ENCODE assay signal across 7 cellular contexts in the genomic region with DNA sequence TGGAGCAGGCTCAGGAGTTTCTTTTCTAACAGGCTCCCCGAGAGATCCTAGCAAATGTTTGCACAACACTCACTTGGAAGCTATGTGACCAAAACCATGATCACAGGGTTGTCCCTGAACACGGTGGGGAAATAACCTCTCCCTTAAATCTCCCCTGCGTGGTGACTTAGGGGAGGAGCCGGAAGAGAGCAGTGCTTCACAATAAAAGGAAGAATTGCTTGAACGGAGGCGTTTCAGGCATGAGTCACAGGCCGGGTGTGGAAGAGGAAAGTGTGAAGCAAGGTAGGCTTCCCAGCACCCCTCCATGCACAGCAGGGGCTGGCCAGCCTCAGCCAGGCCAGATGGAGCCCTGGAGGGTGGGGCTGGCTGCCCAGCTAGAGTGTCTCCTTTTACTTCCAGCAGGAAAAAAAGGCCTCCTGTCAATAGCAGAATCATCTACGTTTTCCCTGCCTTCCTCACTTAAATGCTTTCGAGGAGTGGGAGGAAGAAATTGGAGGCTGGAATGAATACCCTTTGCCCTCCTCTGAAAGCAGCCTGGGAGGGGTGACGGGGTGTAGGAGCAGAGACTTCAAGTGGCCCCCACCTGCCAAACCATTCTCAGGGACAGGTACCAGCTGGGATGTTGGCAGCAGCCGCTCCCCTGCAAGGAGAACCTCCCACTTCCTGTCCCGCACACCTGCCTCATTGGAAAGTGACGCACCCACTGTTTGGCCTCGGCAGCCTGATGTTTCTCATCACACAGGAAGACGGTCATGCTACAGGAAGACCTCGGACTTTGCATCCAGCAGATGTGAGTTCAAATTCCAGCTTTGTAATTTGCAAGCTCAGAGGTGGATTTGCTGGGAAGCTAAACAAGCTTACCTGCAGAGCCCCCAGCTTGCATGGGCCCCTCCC.
DNase-seq lines count a peak whose midpoint lies in the region; ATAC-seq lines count a peak whose summit lies in the region.

No MANE protein-coding gene starts in this region.

- DNase-seq in NCI-H446 treated with DMSO at 0.1 percent for 48 hours (lab: John Stamatoyannopoulos, UW), result peak; percentile 20
- peak; percentile 87 to 90 for DNase-seq in activated CD4-positive, alpha-beta T cell treated with anti-CD3 and anti-CD28 coated beads, Interleukin-2, amount 50 U/mL, for 48 hours
- DNase-seq in stimulated activated CD8-positive, alpha-beta memory T cell treated with anti-CD3 and anti-CD28 coated beads, Interleukin-7, amount 100 ng/mL, for 48 hours (ENCODE audit: extremely low read depth in 1 of 2, low read depth in 1 of 2), result peak; percentile 63 to 91

- H3K27ac ChIP-seq in duodenal mucosa (ENCODE audit: low read depth, low read length), result peak overlapping the region; percentile 83
- peak overlapping the region; percentile 68 for H3K27ac ChIP-seq in muscle layer of duodenum (ENCODE audit: low read length)

- ATAC-seq in GM18909 (IDR thresholded peaks at IDR 0.05; ENCODE audit: poor library complexity, unreplicated experiment) (peak; percentile 70), HG03159 (IDR thresholded peaks at IDR 0.05; ENCODE audit: unreplicated experiment) (peak; percentile 66)

- H3K4me3 ChIP-seq in duodenal mucosa (ENCODE audit: low read depth in 1 of 2, low read length in 2 of 2) (peak overlapping the region; percentile 59 to 60), muscle layer of duodenum (ENCODE audit: low read depth in 1 of 2, low read length in 2 of 2) (no peak overlapping the region)

- H3K4me1 ChIP-seq in duodenal mucosa (ENCODE audit: control insufficient read depth in 1 of 2, insufficient read depth in 2 of 2, low read length in 2 of 2) (peaks cover 13 to 23% of the 10 kb centered on the region in 2 donors), muscle layer of duodenum (ENCODE audit: control insufficient read depth in 1 of 2, insufficient read depth in 2 of 2, low read length in 2 of 2) (no peaks in the 10 kb centered on the region)

- H3K9me3 ChIP-seq in duodenal mucosa (ENCODE audit: control insufficient read depth in 1 of 2, low read length in 2 of 2) (peaks cover 0 to 3% of the 10 kb centered on the region in 2 donors), muscle layer of duodenum (ENCODE audit: control insufficient read depth in 1 of 2, low read length in 2 of 2) (peaks cover 4 to 5% of the 10 kb centered on the region in 2 donors)

- H3K36me3 ChIP-seq in duodenal mucosa (ENCODE audit: control insufficient read depth in 1 of 2, insufficient read depth in 2 of 2, low read length in 2 of 2) (no peaks in the 10 kb centered on the region), muscle layer of duodenum (ENCODE audit: control insufficient read depth in 1 of 2, insufficient read depth in 2 of 2, low read length in 2 of 2) (no peaks in the 10 kb centered on the region)

- peak overlapping the region; percentile 57 to 66 for H3K9ac ChIP-seq in duodenal mucosa (ENCODE audit: low read depth in 1 of 2, low read length in 2 of 2)

- H3K27me3 ChIP-seq in duodenal mucosa (ENCODE audit: control insufficient read depth in 1 of 2, insufficient read depth in 2 of 2, low read length in 2 of 2), result no peaks in the 10 kb centered on the region
- H3K27me3 ChIP-seq in muscle layer of duodenum (ENCODE audit: low read depth, low read length), result no peaks in the 10 kb centered on the region

Comparison
In these comparisons a context has a peak if more than half of its experiments do, and no peak if none do; other contexts are left out.
1. DNase-seq: peak in every context shown above with its lines; median percentile 88 in activated CD4-positive, alpha-beta T cell treated with anti-CD3 and anti-CD28 coated beads, Interleukin-2, amount 50 U/mL, for 48 hours; 77 in stimulated activated CD8-positive, alpha-beta memory T cell treated with anti-CD3 and anti-CD28 coated beads, Interleukin-7, amount 100 ng/mL, for 48 hours; 20 in NCI-H446 treated with DMSO at 0.1 percent for 48 hours.
2. H3K4me3 ChIP-seq: peak in duodenal mucosa (2 of 2); none in muscle layer of duodenum (0 of 2).